ENCODE assay signal across 25 cellular contexts in the genomic region with DNA sequence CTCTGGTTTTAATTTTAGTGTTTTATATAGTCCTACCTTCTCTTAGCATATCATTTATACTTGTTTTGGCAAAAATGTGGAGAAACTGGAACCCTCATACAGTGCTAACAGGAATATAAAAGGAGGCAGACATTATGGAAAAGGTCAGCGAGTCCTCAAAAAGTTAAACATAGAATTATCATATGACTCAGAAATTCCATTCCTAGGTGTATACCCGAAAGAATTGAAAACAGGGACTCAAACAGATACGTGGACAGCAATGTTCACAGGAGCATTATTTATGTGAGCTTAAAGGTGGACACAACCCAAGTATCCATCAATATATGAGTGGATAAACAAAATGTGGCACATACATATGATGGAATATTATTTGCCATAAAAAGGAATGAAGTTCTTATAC. TPM values are rescaled to one million over a fixed set of nuclear protein-coding genes. Genes with fewer than 3 reads are reported as not detected.
"Had no signal": no experiment of that assay in that cellular context is flagged by ENCODE, and none has a peak within 500 bp of the region (broad histone marks: within the 10 kb centered on the region; RNA-seq: fewer than 3 reads in every experiment).

No MANE protein-coding gene starts in this region.

- H3K9me3 ChIP-seq: esophagus squamous epithelium, left ventricle myocardium inferior, lower lobe of right lung, neutrophil, right atrium auricular region, sigmoid colon, testis, tibial nerve had no signal

- H3K4me3 ChIP-seq: esophagus squamous epithelium, left ventricle myocardium inferior, lower lobe of right lung, right atrium auricular region, sigmoid colon, skin epidermis, testis, tibial nerve had no signal

- H3K27me3 ChIP-seq: testis had no signal

- ATAC-seq: left cardiac atrium; lower lobe of right lung; stimulated activated naive B cell treated with anti-CD40 and anti-IgM and Interleukin-4, amounts not matched to agents 10 μg/mL and 1 μg/mL and 100 μg/mL, for 72 hours; stimulated activated naive CD8-positive, alpha-beta T cell treated with anti-CD3 and anti-CD28 coated beads, Interleukin-15, amount 100 ng/mL, for 72 hours had no signal

- H3K36me3 Mint-ChIP-seq: naive B cell; stimulated activated naive B cell treated with anti-CD40 and anti-IgM and Interleukin-4, amounts not matched to agents 10 μg/mL and 1 μg/mL and 100 μg/mL, for 72 hours had no signal

- H3K27ac Mint-ChIP-seq: naive B cell; nephron progenitor cell; stimulated activated naive B cell treated with anti-CD40 and anti-IgM and Interleukin-4, amounts not matched to agents 10 μg/mL and 1 μg/mL and 100 μg/mL, for 72 hours; stimulated activated naive CD8-positive, alpha-beta T cell treated with anti-CD3 and anti-CD28 coated beads, Interleukin-15, amount 100 ng/mL, for 72 hours had no signal

- H3K27me3 Mint-ChIP-seq: stimulated activated naive B cell treated with anti-CD40 and anti-IgM and Interleukin-4, amounts not matched to agents 10 μg/mL and 1 μg/mL and 100 μg/mL, for 72 hours had no signal

- H3K27ac ChIP-seq: esophagus squamous epithelium, left ventricle myocardium inferior, lower lobe of right lung, neutrophil, right atrium auricular region, sigmoid colon, skin epidermis, testis, tibial nerve had no signal

- FAIRE-seq: endometrium had no signal

- H3K4me3 Mint-ChIP-seq: naive B cell; nephron progenitor cell; stimulated activated naive B cell treated with anti-CD40 and anti-IgM and Interleukin-4, amounts not matched to agents 10 μg/mL and 1 μg/mL and 100 μg/mL, for 72 hours; stimulated activated naive CD8-positive, alpha-beta T cell treated with anti-CD3 and anti-CD28 coated beads, Interleukin-15, amount 100 ng/mL, for 72 hours had no signal

- H3K9me3 Mint-ChIP-seq: stimulated activated naive B cell treated with anti-CD40 and anti-IgM and Interleukin-4, amounts not matched to agents 10 μg/mL and 1 μg/mL and 100 μg/mL, for 72 hours; stimulated activated naive CD8-positive, alpha-beta T cell treated with anti-CD3 and anti-CD28 coated beads, Interleukin-15, amount 100 ng/mL, for 72 hours had no signal

- H3K4me1 Mint-ChIP-seq: naive B cell; stimulated activated naive B cell treated with anti-CD40 and anti-IgM and Interleukin-4, amounts not matched to agents 10 μg/mL and 1 μg/mL and 100 μg/mL, for 72 hours; stimulated activated naive CD8-positive, alpha-beta T cell treated with anti-CD3 and anti-CD28 coated beads, Interleukin-15, amount 100 ng/mL, for 72 hours had no signal

- H3K36me3 ChIP-seq: esophagus squamous epithelium, left ventricle myocardium inferior, lower lobe of right lung, neutrophil, right atrium auricular region, sigmoid colon, tibial nerve had no signal

- DNase-seq: effector memory CD4-positive, alpha-beta T cell; esophagus squamous epithelium; foreskin fibroblast; kidney; left cardiac atrium; left ventricle myocardium inferior; lower lobe of right lung; mesendoderm; naive B cell; nephron progenitor cell; sigmoid colon; stimulated activated CD4-positive, alpha-beta T cell treated with anti-CD3 and anti-CD28 coated beads, Interleukin-2, amount 100 ng/mL, for 24 hours; stimulated activated CD4-positive, alpha-beta T cell treated with anti-CD3 and anti-CD28 coated beads, Interleukin-4, amount 100 ng/mL, for 4 hours; stimulated activated naive B cell treated with anti-CD40 and anti-IgM and Interleukin-4, amounts not matched to agents 10 μg/mL and 1 μg/mL and 100 μg/mL, for 72 hours; stimulated activated naive CD8-positive, alpha-beta T cell treated with anti-CD3 and anti-CD28 coated beads, Interleukin-15, amount 100 ng/mL, for 72 hours; testis had no signal

- H3K4me1 ChIP-seq: esophagus squamous epithelium, left ventricle myocardium inferior, lower lobe of right lung, right atrium auricular region, sigmoid colon, testis, tibial nerve had no signal

RNA-seq across cellular contexts. Expression of gene VAX1, which starts 51.5 kb away (rescaled TPM):
- total RNA-seq: epithelial cell of proximal tubule, kidney, left cardiac atrium, left ventricle myocardium inferior, lower lobe of right lung, posterior vena cava, right atrium auricular region, sigmoid colon, subcutaneous adipose tissue, tibial nerve, ureter had no signal
- polyA plus RNA-seq: sigmoid colon had no signal
